1 cellular context compared by ENCODE assay signal in genomic region chr15:88642514-88642913, GRCh38. TPM values are rescaled to one million over a fixed set of nuclear protein-coding genes. Genes with fewer than 3 reads are reported as not detected.
"Had no signal": no experiment of that assay in that cellular context is flagged by ENCODE, and none has a peak within 500 bp of the region (broad histone marks: within the 10 kb centered on the region; RNA-seq: fewer than 3 reads in every experiment).

No MANE protein-coding gene starts in this region.

RNA-seq across cellular contexts. Expression of gene ISG20, which starts 3.7 kb away (rescaled TPM):
- total RNA-seq: frontal cortex had no signal
